Comparison of ENCODE assay signal across 9 cellular contexts in the genomic region with DNA sequence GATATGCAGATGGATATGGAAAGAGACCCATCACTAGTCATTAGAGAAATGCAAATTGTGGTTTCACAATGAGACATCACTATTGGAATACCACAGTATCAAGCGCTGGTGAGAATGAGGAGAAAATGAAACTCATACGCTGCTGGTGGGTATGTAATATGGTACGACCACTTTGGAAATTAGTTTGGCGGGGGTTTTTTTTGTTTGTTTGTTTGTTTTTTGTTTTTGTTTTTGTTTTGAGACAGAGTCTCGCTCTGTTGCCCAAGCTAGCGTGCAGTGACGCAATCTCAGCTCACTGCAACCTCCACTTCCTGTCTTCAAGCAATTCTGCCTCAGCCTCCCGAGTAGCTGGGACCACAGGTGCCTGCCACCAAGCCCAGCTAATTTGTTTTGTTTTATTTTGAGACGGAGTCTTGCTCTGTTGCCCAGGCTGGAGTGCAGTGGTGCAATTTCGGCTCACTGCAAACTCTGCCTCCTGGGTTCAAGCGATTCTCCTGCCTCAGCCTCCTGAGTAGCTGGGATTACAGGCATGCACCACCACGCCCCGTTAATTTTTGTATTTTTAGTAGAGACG. TPM values are rescaled to one million over a fixed set of nuclear protein-coding genes. Genes with fewer than 3 reads are reported as not detected.
DNase-seq lines count a peak whose midpoint lies in the region; ATAC-seq and TF ChIP-seq lines count a peak whose summit lies in the region.
"Not testable (repeated sequence)": the region's sequence is repeated elsewhere in the genome, so short reads cannot be mapped to it uniquely, and the experiment has no call there.
"Had no signal": no experiment of that assay in that cellular context is flagged by ENCODE, and none has a peak within 500 bp of the region (broad histone marks: within the 10 kb centered on the region; RNA-seq: fewer than 3 reads in every experiment).

No MANE protein-coding gene starts in this region.

- not testable (repeated sequence) for H3K9ac ChIP-seq in BLaER1 treated with 17β-estradiol and CSF1 and Interleukin-3, amounts not matched to agents 10 nM and 100 nM

- ATAC-seq in GM18502 (IDR thresholded peaks at IDR 0.05; ENCODE audit: poor library complexity, unreplicated experiment) (peak; percentile 73), HG02588 (IDR thresholded peaks at IDR 0.05; ENCODE audit: unreplicated experiment) (peak; percentile 58), HG03280 (IDR thresholded peaks at IDR 0.05; ENCODE audit: unreplicated experiment) (peak; percentile 75)

- peak overlapping the region; percentile 9 for H3K4me3 Mint-ChIP-seq in activated T-helper 1 cell treated with anti-CD3 and anti-CD28 coated beads, Interleukin-12 subunit alpha, Interleukin-12 subunit beta, Interleukin-2, Interleukin-4 antibody, amounts not matched to agents 30 ng/mL and 10 ng/mL and 1 ng/mL, durations not matched to agents 14 hours and 24 hours and 36 hours

- not testable (repeated sequence) for H3K9me3 ChIP-seq in BLaER1 treated with 17β-estradiol and CSF1 and Interleukin-3, amounts not matched to agents 10 nM and 100 nM (replicated peaks in 1 of 11)

- not testable (repeated sequence) for H3K9me3 Mint-ChIP-seq in activated T-helper 1 cell treated with anti-CD3 and anti-CD28 coated beads, Interleukin-12 subunit alpha, Interleukin-12 subunit beta, Interleukin-2, Interleukin-4 antibody, amounts not matched to agents 30 ng/mL and 10 ng/mL and 1 ng/mL, durations not matched to agents 14 hours and 24 hours and 36 hours

- H3K4me3 ChIP-seq in BLaER1 treated with 17β-estradiol and CSF1 and Interleukin-3, amounts not matched to agents 10 nM and 100 nM = 0 out of 20 replicates have a peak overlapping the region, but pooled peaks of 1 of the 10 experiments have one; percentile 6

- not testable (repeated sequence) for H3K27ac Mint-ChIP-seq in activated T-helper 1 cell treated with anti-CD3 and anti-CD28 coated beads, Interleukin-12 subunit alpha, Interleukin-12 subunit beta, Interleukin-2, Interleukin-4 antibody, amounts not matched to agents 30 ng/mL and 10 ng/mL and 1 ng/mL, durations not matched to agents 14 hours and 24 hours and 36 hours

- H4K20me1 ChIP-seq in BLaER1 treated with 17β-estradiol and CSF1 and Interleukin-3, amounts not matched to agents 10 nM and 100 nM = not testable (repeated sequence)

- H3K27me3 ChIP-seq in BLaER1 treated with 17β-estradiol and CSF1 and Interleukin-3, amounts not matched to agents 10 nM and 100 nM = not testable (repeated sequence)

- H3K4me2 ChIP-seq in BLaER1 treated with 17β-estradiol and CSF1 and Interleukin-3, amounts not matched to agents 10 nM and 100 nM = peak overlapping the region; percentile 0 to 48 (median 37); a peak in 18 of 22 replicates

- H3K36me3 ChIP-seq in BLaER1 treated with 17β-estradiol and CSF1 and Interleukin-3, amounts not matched to agents 10 nM and 100 nM = not testable (repeated sequence)

- H3K27me3 Mint-ChIP-seq in activated T-helper 1 cell treated with anti-CD3 and anti-CD28 coated beads, Interleukin-12 subunit alpha, Interleukin-12 subunit beta, Interleukin-2, Interleukin-4 antibody, amounts not matched to agents 30 ng/mL and 10 ng/mL and 1 ng/mL, durations not matched to agents 14 hours and 24 hours and 36 hours (ENCODE audit: insufficient read depth) = peaks cover 25% of the 10 kb centered on the region

- H3K4me1 Mint-ChIP-seq in activated T-helper 1 cell treated with anti-CD3 and anti-CD28 coated beads, Interleukin-12 subunit alpha, Interleukin-12 subunit beta, Interleukin-2, Interleukin-4 antibody, amounts not matched to agents 30 ng/mL and 10 ng/mL and 1 ng/mL, durations not matched to agents 14 hours and 24 hours and 36 hours (ENCODE audit: low read depth) = not testable (repeated sequence)

- DNase-seq in GM20000 (ENCODE audit: low spot score) = peak; percentile 54
- DNase-seq in NOMO-1 treated with DMSO at 0.1 percent for 48 hours (lab: John Stamatoyannopoulos, UW; ENCODE audit: unreplicated experiment) = peak; percentile 13
- not testable (repeated sequence) for DNase-seq in activated T-helper 1 cell treated with anti-CD3 and anti-CD28 coated beads, Interleukin-12 subunit alpha, Interleukin-12 subunit beta, Interleukin-2, Interleukin-4 antibody, amounts not matched to agents 30 ng/mL and 10 ng/mL and 1 ng/mL, durations not matched to agents 14 hours and 24 hours and 36 hours (ENCODE audit: low spot score)
- DNase-seq in mesenteric fat pad (ENCODE audit: low spot score) = peak; percentile 51

- H3K36me3 Mint-ChIP-seq in activated T-helper 1 cell treated with anti-CD3 and anti-CD28 coated beads, Interleukin-12 subunit alpha, Interleukin-12 subunit beta, Interleukin-2, Interleukin-4 antibody, amounts not matched to agents 30 ng/mL and 10 ng/mL and 1 ng/mL, durations not matched to agents 14 hours and 24 hours and 36 hours (ENCODE audit: low read depth) = not testable (repeated sequence)

- intact Hi-C loops in activated T-helper 1 cell treated with anti-CD3 and anti-CD28 coated beads, Interleukin-12 subunit alpha, Interleukin-12 subunit beta, Interleukin-2, Interleukin-4 antibody, amounts not matched to agents 30 ng/mL and 10 ng/mL and 1 ng/mL, durations not matched to agents 14 hours and 24 hours and 36 hours (cut with micrococcal nuclease) = not testable (repeated sequence)

- not testable (repeated sequence) for TF ChIP-seq CTCF in GM20000 (IDR thresholded peaks at IDR 0.05; ENCODE audit: extremely low read depth, missing control alignments)

- H3K4me1 ChIP-seq in BLaER1 treated with 17β-estradiol and CSF1 and Interleukin-3, amounts not matched to agents 10 nM and 100 nM = peaks cover 8 to 15% (median 10%) of the 10 kb centered on the region in 10 experiments; a peak in 17 of 20 replicates

- H3K27ac ChIP-seq in BLaER1 treated with 17β-estradiol and CSF1 and Interleukin-3, amounts not matched to agents 10 nM and 100 nM = not testable (repeated sequence)

RNA-seq across cellular contexts. Expression of a gene that starts 19.1 kb away (rescaled TPM):
- 0.22 and 0.44 TPM in 2 replicates for total RNA-seq in activated T-helper 1 cell treated with anti-CD3 and anti-CD28 coated beads, Interleukin-12 subunit alpha, Interleukin-12 subunit beta, Interleukin-2, Interleukin-4 antibody, amounts not matched to agents 30 ng/mL and 10 ng/mL and 1 ng/mL, durations not matched to agents 14 hours and 24 hours and 36 hours
- total RNA-seq in mesenteric fat pad = 10.1 TPM
- total RNA-seq: M059J had no signal

RNA-seq across cellular contexts. Expression of a gene that starts 49.9 kb away (rescaled TPM):
- total RNA-seq in activated T-helper 1 cell treated with anti-CD3 and anti-CD28 coated beads, Interleukin-12 subunit alpha, Interleukin-12 subunit beta, Interleukin-2, Interleukin-4 antibody, amounts not matched to agents 30 ng/mL and 10 ng/mL and 1 ng/mL, durations not matched to agents 14 hours and 24 hours and 36 hours = 56.5 and 58.8 TPM in 2 replicates
- 2.5 TPM for total RNA-seq in mesenteric fat pad

Comparison
In these comparisons a context has a peak if more than half of its experiments do, and no peak if none do; other contexts are left out.
1. RNA of a gene that starts 49.9 kb away (total RNA-seq): 56.5 to 58.8 TPM in activated T-helper 1 cell treated with anti-CD3 and anti-CD28 coated beads, Interleukin-12 subunit alpha, Interleukin-12 subunit beta, Interleukin-2, Interleukin-4 antibody, amounts not matched to agents 30 ng/mL and 10 ng/mL and 1 ng/mL, durations not matched to agents 14 hours and 24 hours and 36 hours; 2.5 TPM in mesenteric fat pad (single experiment); every median in the first group is over 10 times any median in the second.
2. Peak in every context shown above with its lines, with median percentiles within 50 percentile points of each other: ATAC-seq.